In genomic region chr6:31070711-31071197, GRCh38 we compare ENCODE assay signal across 9 cellular contexts. TPM values are rescaled to one million over a fixed set of nuclear protein-coding genes. Genes with fewer than 3 reads are reported as not detected.
DNase-seq lines count a peak whose midpoint lies in the region; ATAC-seq and TF ChIP-seq lines count a peak whose summit lies in the region.
"Had no signal": no experiment of that assay in that cellular context is flagged by ENCODE, and none has a peak within 500 bp of the region (broad histone marks: within the 10 kb centered on the region; RNA-seq: fewer than 3 reads in every experiment).

No MANE protein-coding gene starts in this region.

- H3K36me3 ChIP-seq in SK-N-SH (replicated peaks in 1 of 2; ENCODE audit: control insufficient read depth in 1 of 2, insufficient read depth in 2 of 2, low read length in 1 of 2): no peaks in the 10 kb centered on the region
- no peaks in the 10 kb centered on the region for H3K36me3 ChIP-seq in CD4-positive, alpha-beta memory T cell (ENCODE audit: insufficient read depth, low read length)

- H2BK120ac ChIP-seq in H9 (ENCODE audit: low read depth, low read length, poor library complexity, severe bottlenecking): no peak overlapping the region

- no peak overlapping the region for H2BK5ac ChIP-seq in H9 (ENCODE audit: insufficient read length, low read length)

- no peak overlapping the region for H3K56ac ChIP-seq in H9 (ENCODE audit: insufficient read length, low read depth, low read length)

- no peak overlapping the region for H4K8ac ChIP-seq in H9 (replicated peaks; ENCODE audit: insufficient read length, low read depth, low read length)

- no peaks in the 10 kb centered on the region for H3K9me2 ChIP-seq in SK-N-SH

- no peak overlapping the region for H3K4ac ChIP-seq in H9 (ENCODE audit: low read depth, low read length)

- TF ChIP-seq CTCF in AG09319 (IDR thresholded peaks at IDR 0.05; ENCODE audit: low read depth, low read length) (peak; percentile 75), H9 (conservative IDR thresholded peaks at IDR 0.05) (peak; percentile 74), SK-N-SH (IDR thresholded peaks at IDR 0.05) (peak; percentile 71)

- H3K18ac ChIP-seq in H9 (ENCODE audit: insufficient read length, low read depth, low read length): no peak overlapping the region

- no peak for ATAC-seq in effector memory CD8-positive, alpha-beta T cell (replicated peaks)

- no peak overlapping the region for H2BK20ac ChIP-seq in H9 (ENCODE audit: low read depth, low read length, poor library complexity, severe bottlenecking)

- H2AFZ ChIP-seq in H9 (ENCODE audit: low read length) (no peak overlapping the region), SK-N-SH (ENCODE audit: low read depth) (no peak overlapping the region)

- H2AK5ac ChIP-seq in H9 (ENCODE audit: insufficient read length, low read length): no peak overlapping the region

- H4K91ac ChIP-seq in H9 (ENCODE audit: insufficient read length, low read depth, low read length): no peak overlapping the region

- H3K4me2 ChIP-seq in H9 (ENCODE audit: insufficient read depth, insufficient read length, low read length): peak overlapping the region; percentile 1
- peak overlapping the region; percentile 24; the same call in 1 of the 2 replicates for H3K4me2 ChIP-seq in SK-N-SH

- no CpG with 5 or more reads among the region's 6 CpGs for WGBS in H9 (ENCODE audit: extremely low coverage, insufficient read length, low lambda C conversion rate)
- 40% methylated on average over 6 of the region's 6 CpGs for WGBS in SK-N-SH (ENCODE audit: low lambda C conversion rate)

- peaks cover 51% of the 10 kb centered on the region in 2 experiments for H3K4me1 Mint-ChIP-seq in H9
- no peaks in the 10 kb centered on the region for H3K4me1 Mint-ChIP-seq in effector memory CD8-positive, alpha-beta T cell (ENCODE audit: low read depth in 2 of 2)
- peaks cover 0 to 2% (median 0%) of the 10 kb centered on the region in 4 donors for H3K4me1 Mint-ChIP-seq in CD4-positive, alpha-beta memory T cell

- TF ChIP-seq EP300 in SK-N-SH (IDR thresholded peaks at IDR 0.05; ENCODE audit: borderline replicate concordance in 1 of 2, low read depth in 1 of 2, low read length in 1 of 2): no peak

- no peak overlapping the region for H3K27ac ChIP-seq in H9 (ENCODE audit: insufficient read length, low read depth, low read length)
- H3K27ac ChIP-seq in SK-N-SH (ENCODE audit: low read depth in 2 of 2, low read length in 1 of 2): no peak overlapping the region
- no peak overlapping the region for H3K27ac ChIP-seq in CD4-positive, alpha-beta memory T cell (ENCODE audit: low read depth, low read length)

- no peaks in the 10 kb centered on the region for H3K79me1 ChIP-seq in H9 (ENCODE audit: insufficient read depth, low read depth, low read length, poor library complexity, severe bottlenecking)

- H3K4me1 ChIP-seq in H9 (ENCODE audit: insufficient read depth, low read length): peaks cover 2% of the 10 kb centered on the region; the same call in 1 of the 2 replicates
- H3K4me1 ChIP-seq in SK-N-SH (ENCODE audit: control insufficient read depth in 1 of 2, insufficient read depth in 2 of 2, low read depth in 1 of 2, low read length in 1 of 2): peaks cover 6 to 12% of the 10 kb centered on the region in 2 experiments; a peak in 3 of 4 replicates
- no peaks in the 10 kb centered on the region for H3K4me1 ChIP-seq in CD4-positive, alpha-beta memory T cell (ENCODE audit: insufficient read depth, low read length)

- H3K4me3 ChIP-seq in SK-N-SH (ENCODE audit: low read depth in 2 of 2, low read length in 1 of 2): no peak overlapping the region
- no peak overlapping the region for H3K4me3 ChIP-seq in CD4-positive, alpha-beta memory T cell (ENCODE audit: low read length in 2 of 2)

- intact Hi-C loops in CD4-positive, alpha-beta memory T cell (cut with micrococcal nuclease): no loop called here

- no peak overlapping the region for H4K5ac ChIP-seq in H9 (ENCODE audit: insufficient read length, low read depth, low read length)

- H3F3A ChIP-seq in SK-N-SH (replicated peaks; ENCODE audit: insufficient read depth): peaks cover 17% of the 10 kb centered on the region

- no peak overlapping the region for H3K23ac ChIP-seq in H9 (ENCODE audit: insufficient read length, low read depth, low read length)

- peak; percentile 68 for TF ChIP-seq RAD21 in SK-N-SH (IDR thresholded peaks at IDR 0.05; ENCODE audit: low read length)

- no peaks in the 10 kb centered on the region for H3K23me2 ChIP-seq in H9 (ENCODE audit: insufficient read length, low read depth, low read length, poor library complexity, severe bottlenecking)

- H3K9ac ChIP-seq in H9 (ENCODE audit: extremely low read depth, insufficient read length, low read length) (no peak overlapping the region), SK-N-SH (no peak overlapping the region)

- CTCF ChIA-PET in SK-N-SH (lab: Yijun Ruan, JAX): interaction anchor here (0.8 to 3.9 kb wide), 10 partner anchors 8 to 242 kb away, joined by 3 to 43 read pairs (median 5); partner anchors contain the start of gene VARS2
- CTCF ChIA-PET in CD4-positive, alpha-beta memory T cell (lab: Charles Lee; ENCODE audit: partially characterized antibody): interaction anchor here (0.9 to 3.6 kb wide), 7 partner anchors 8 to 277 kb away, joined by 3 to 38 read pairs (median 4); no protein-coding TSS in a partner anchor

- no peak overlapping the region for H2BK15ac ChIP-seq in H9 (ENCODE audit: low read depth, low read length)

- peak overlapping the region; percentile 36 to 45 for H3K4me3 Mint-ChIP-seq in H9
- H3K4me3 Mint-ChIP-seq in effector memory CD8-positive, alpha-beta T cell: no peak overlapping the region
- no peak overlapping the region for H3K4me3 Mint-ChIP-seq in CD4-positive, alpha-beta memory T cell

- H2BK12ac ChIP-seq in H9 (ENCODE audit: insufficient read length, low read depth, low read length): no peak overlapping the region

- H3K79me2 ChIP-seq in H9 (ENCODE audit: insufficient read depth, low read length): no peaks in the 10 kb centered on the region
- no peaks in the 10 kb centered on the region for H3K79me2 ChIP-seq in SK-N-SH (ENCODE audit: insufficient read depth)

- H3K27ac Mint-ChIP-seq in H9: peak overlapping the region; percentile 93 to 96 (median 95)
- H3K27ac Mint-ChIP-seq in effector memory CD8-positive, alpha-beta T cell: peak overlapping the region in 1 of 2 donors; percentile 58
- H3K27ac Mint-ChIP-seq in CD4-positive, alpha-beta memory T cell: no peak overlapping the region

- H3K27me3 ChIP-seq in H9 (ENCODE audit: insufficient read depth, low read length): no peaks in the 10 kb centered on the region
- H3K27me3 ChIP-seq in SK-N-SH (ENCODE audit: insufficient read depth): no peaks in the 10 kb centered on the region
- no peaks in the 10 kb centered on the region for H3K27me3 ChIP-seq in CD4-positive, alpha-beta memory T cell (ENCODE audit: insufficient read depth, low read length)

- no peaks in the 10 kb centered on the region for H3K9me3 ChIP-seq in H9 (ENCODE audit: control insufficient read depth, low read depth, low read length)
- H3K9me3 ChIP-seq in SK-N-SH: no peaks in the 10 kb centered on the region
- H3K9me3 ChIP-seq in CD4-positive, alpha-beta memory T cell (ENCODE audit: control insufficient read depth in 1 of 2, low read length in 2 of 2): no peaks in the 10 kb centered on the region

- peak; percentile 48 for DNase-seq in AG09319 (ENCODE audit: extremely low read depth, low read depth)
- DNase-seq in H9: peak; percentile 83
- DNase-seq in SK-N-SH: no peak
- DNase-seq in glomerular visceral epithelial cell (ENCODE audit: extremely low spot score): peak; percentile 84
- peak; percentile 17 for DNase-seq in pulmonary artery endothelial cell (ENCODE audit: low read depth, low spot score)
- no peak for DNase-seq in effector CD4-positive, alpha-beta T cell
- no peak for DNase-seq in effector memory CD8-positive, alpha-beta T cell
- no peak for DNase-seq in CD4-positive, alpha-beta memory T cell

- H4K20me1 ChIP-seq in H9 (ENCODE audit: control insufficient read depth, insufficient read depth, insufficient read length): no peaks in the 10 kb centered on the region
- H4K20me1 ChIP-seq in SK-N-SH (ENCODE audit: insufficient read depth): no peaks in the 10 kb centered on the region

- no peaks in the 10 kb centered on the region for H3K36me3 Mint-ChIP-seq in H9 (ENCODE audit: insufficient read depth in 1 of 3, low read depth in 3 of 3)
- no peaks in the 10 kb centered on the region for H3K36me3 Mint-ChIP-seq in effector memory CD8-positive, alpha-beta T cell (ENCODE audit: insufficient read depth)
- no peaks in the 10 kb centered on the region for H3K36me3 Mint-ChIP-seq in CD4-positive, alpha-beta memory T cell

- no peak overlapping the region for H3T11ph ChIP-seq in H9 (ENCODE audit: low read length)

- no peak overlapping the region for H3K14ac ChIP-seq in H9 (ENCODE audit: insufficient read depth, low read length)

- peaks cover 0 to 8% of the 10 kb centered on the region in 2 experiments; a peak in 2 of 5 replicates for H3K9me3 Mint-ChIP-seq in H9
- H3K9me3 Mint-ChIP-seq in effector memory CD8-positive, alpha-beta T cell: no peaks in the 10 kb centered on the region
- H3K9me3 Mint-ChIP-seq in CD4-positive, alpha-beta memory T cell: no peaks in the 10 kb centered on the region

- no peaks in the 10 kb centered on the region for H3K27me3 Mint-ChIP-seq in H9 (ENCODE audit: low read depth)
- no peaks in the 10 kb centered on the region for H3K27me3 Mint-ChIP-seq in effector memory CD8-positive, alpha-beta T cell
- H3K27me3 Mint-ChIP-seq in CD4-positive, alpha-beta memory T cell: peaks cover 0 to 3% of the 10 kb centered on the region in 2 donors

- POLR2A ChIA-PET in SK-N-SH (lab: Yijun Ruan, JAX): no interaction called here
- POLR2A ChIA-PET in CD4-positive, alpha-beta memory T cell (lab: Charles Lee; ENCODE audit: partially characterized antibody): no interaction called here

TF ChIP-seq in SK-N-SH, 30 proteins besides CTCF, POLR2A, EP300 and RAD21:
- TF ChIP-seq JUND (IDR thresholded peaks at IDR 0.05) (no peak), SMC3 (IDR thresholded peaks at IDR 0.05; ENCODE audit: low read depth, low read length) (peak; percentile 62)
TF ChIP-seq in SK-N-SH: peak in this region for 1.

RNA-seq across cellular contexts. Expression of gene C6orf15, which starts 41.6 kb away (rescaled TPM):
- not detected in 2 replicates for total RNA-seq in H9 (2021)
- polyA plus RNA-seq in SK-N-SH (2012; rRNA removed): not detected in 2 replicates
- 0.03 TPM in 1 of 2 replicates, not detected in the other for polyA plus RNA-seq in SK-N-SH (2012; cell fraction: cytosol; rRNA removed)
- not detected in 2 replicates for polyA plus RNA-seq in SK-N-SH (2012; cell fraction: nucleus; rRNA removed)
- total RNA-seq in pulmonary artery endothelial cell: not detected in 2 replicates
- total RNA-seq in CD4-positive, alpha-beta memory T cell: not detected
- not detected for polyA plus RNA-seq in CD4-positive, alpha-beta memory T cell
- total RNA-seq: mononuclear cell had no signal

RNA-seq across cellular contexts. Expression of gene PSORS1C1, which starts 43.8 kb away (rescaled TPM):
- total RNA-seq in H9 (2021): 0.48 TPM in 2 replicates
- polyA plus RNA-seq in SK-N-SH (2012; rRNA removed): 3.0 and 3.1 TPM in 2 replicates
- 0.94 and 2.8 TPM in 2 replicates for polyA plus RNA-seq in SK-N-SH (2012; cell fraction: cytosol; rRNA removed)
- 10.7 and 14.9 TPM in 2 replicates for polyA plus RNA-seq in SK-N-SH (2012; cell fraction: nucleus; rRNA removed)
- total RNA-seq in pulmonary artery endothelial cell: 2.2 and 2.4 TPM in 2 replicates
- total RNA-seq in CD4-positive, alpha-beta memory T cell: not detected
- under 1 TPM in 1 of 2 donors, not detected in 1; 0.60 TPM for polyA plus RNA-seq in CD4-positive, alpha-beta memory T cell
- total RNA-seq: mononuclear cell had no signal

RNA-seq across cellular contexts. Expression of gene CDSN, which starts 49.5 kb away (rescaled TPM):
- total RNA-seq in H9 (2021) (not detected in 2 replicates), pulmonary artery endothelial cell (not detected in 2 replicates)
- 0.02 TPM in 1 of 2 replicates, not detected in the other for polyA plus RNA-seq in SK-N-SH (2012; rRNA removed)
- not detected in 2 replicates for polyA plus RNA-seq in SK-N-SH (2012; cell fraction: cytosol; rRNA removed)
- not detected in 2 replicates for polyA plus RNA-seq in SK-N-SH (2012; cell fraction: nucleus; rRNA removed)
- not detected for total RNA-seq in CD4-positive, alpha-beta memory T cell
- polyA plus RNA-seq in CD4-positive, alpha-beta memory T cell: not detected
- total RNA-seq: mononuclear cell had no signal

Comparison
In these comparisons a context has a peak if more than half of its experiments do, and no peak if none do; other contexts are left out.
1. DNase-seq: peak in AG09319 (single experiment), H9 (single experiment), glomerular visceral epithelial cell (single experiment) and pulmonary artery endothelial cell (single experiment); none in SK-N-SH (single experiment), effector CD4-positive, alpha-beta T cell (single experiment), effector memory CD8-positive, alpha-beta T cell (0 of 3) and CD4-positive, alpha-beta memory T cell (0 of 5).
2. H3K27ac Mint-ChIP-seq: peak in H9 (3 of 3); none in CD4-positive, alpha-beta memory T cell (0 of 7).
3. H3K4me3 Mint-ChIP-seq: peak in H9 (2 of 2); none in effector memory CD8-positive, alpha-beta T cell (0 of 2) and CD4-positive, alpha-beta memory T cell (0 of 8).
4. Peak in every context shown above with its lines, with median percentiles within 50 percentile points of each other: CTCF ChIP-seq.